In the genomic region with DNA sequence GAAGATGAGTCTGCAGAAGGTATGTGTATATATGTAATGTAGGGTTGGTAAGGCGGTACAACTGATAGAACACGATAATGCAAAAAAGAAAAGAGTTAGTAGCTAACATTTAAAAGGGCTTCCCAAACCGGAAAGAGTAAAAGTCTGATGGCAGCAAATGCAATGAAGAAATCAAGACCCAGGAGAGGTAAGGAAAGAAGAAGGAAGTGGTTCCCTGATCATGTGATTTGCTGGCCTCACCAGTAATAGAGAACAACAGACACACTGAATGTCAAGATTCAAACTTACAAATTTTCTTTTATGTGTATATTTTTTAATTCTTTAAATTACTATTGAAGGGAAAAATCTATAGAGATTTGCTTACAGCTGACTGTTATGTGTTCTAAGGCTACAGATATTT, we compare ENCODE assay signal across 14 cellular contexts. TPM values are rescaled to one million over a fixed set of nuclear protein-coding genes. Genes with fewer than 3 reads are reported as not detected.
DNase-seq lines count a peak whose midpoint lies in the region; ATAC-seq and FAIRE-seq lines count a peak whose summit lies in the region.
"Had no signal": no experiment of that assay in that cellular context is flagged by ENCODE, and none has a peak within 500 bp of the region (broad histone marks: within the 10 kb centered on the region; RNA-seq: fewer than 3 reads in every experiment).

No MANE protein-coding gene starts in this region.

- no peak for ATAC-seq in stimulated activated memory B cell treated with anti-CD40 and anti-IgM and Interleukin-4, amounts not matched to agents 10 μg/mL and 1 μg/mL and 100 μg/mL, for 72 hours
- ATAC-seq in HG02884 (IDR thresholded peaks at IDR 0.05; ENCODE audit: unreplicated experiment) = no peak

- H3K27me3 Mint-ChIP-seq in activated naive CD4-positive, alpha-beta T cell treated with anti-CD3 and anti-CD28 coated beads, Interleukin-2, amount 50 U/mL, for 24 hours = no peaks in the 10 kb centered on the region
- no peaks in the 10 kb centered on the region for H3K27me3 Mint-ChIP-seq in activated T-helper 2 cell treated with anti-CD3 and anti-CD28 coated beads, Interferon-gamma antibody, Interleukin-2, Interleukin-4, amounts not matched to agents 10 μg/mL and 5 μg/mL and 100 μg/mL, durations not matched to agents 14 hours and 24 hours and 36 hours (ENCODE audit: low read depth)
- H3K27me3 Mint-ChIP-seq in stimulated activated memory B cell treated with anti-CD40 and anti-IgM and Interleukin-4, amounts not matched to agents 10 μg/mL and 1 μg/mL and 100 μg/mL, for 72 hours = no peaks in the 10 kb centered on the region

- H3K36me3 Mint-ChIP-seq in activated naive CD4-positive, alpha-beta T cell treated with anti-CD3 and anti-CD28 coated beads, Interleukin-2, amount 50 U/mL, for 24 hours = peaks cover 26% of the 10 kb centered on the region
- peaks cover 72% of the 10 kb centered on the region for H3K36me3 Mint-ChIP-seq in activated T-helper 2 cell treated with anti-CD3 and anti-CD28 coated beads, Interferon-gamma antibody, Interleukin-2, Interleukin-4, amounts not matched to agents 10 μg/mL and 5 μg/mL and 100 μg/mL, durations not matched to agents 14 hours and 24 hours and 36 hours (ENCODE audit: low read depth)
- H3K36me3 Mint-ChIP-seq in stimulated activated memory B cell treated with anti-CD40 and anti-IgM and Interleukin-4, amounts not matched to agents 10 μg/mL and 1 μg/mL and 100 μg/mL, for 72 hours = peaks cover 48% of the 10 kb centered on the region

- H3K4me3 Mint-ChIP-seq in activated naive CD4-positive, alpha-beta T cell treated with anti-CD3 and anti-CD28 coated beads, Interleukin-2, amount 50 U/mL, for 24 hours = no peak overlapping the region
- no peak overlapping the region for H3K4me3 Mint-ChIP-seq in activated T-helper 2 cell treated with anti-CD3 and anti-CD28 coated beads, Interferon-gamma antibody, Interleukin-2, Interleukin-4, amounts not matched to agents 10 μg/mL and 5 μg/mL and 100 μg/mL, durations not matched to agents 14 hours and 24 hours and 36 hours (ENCODE audit: low read depth)
- no peak overlapping the region for H3K4me3 Mint-ChIP-seq in stimulated activated memory B cell treated with anti-CD40 and anti-IgM and Interleukin-4, amounts not matched to agents 10 μg/mL and 1 μg/mL and 100 μg/mL, for 72 hours

- no peaks in the 10 kb centered on the region for H3K9me3 Mint-ChIP-seq in activated naive CD4-positive, alpha-beta T cell treated with anti-CD3 and anti-CD28 coated beads, Interleukin-2, amount 50 U/mL, for 24 hours
- no peaks in the 10 kb centered on the region for H3K9me3 Mint-ChIP-seq in activated T-helper 2 cell treated with anti-CD3 and anti-CD28 coated beads, Interferon-gamma antibody, Interleukin-2, Interleukin-4, amounts not matched to agents 10 μg/mL and 5 μg/mL and 100 μg/mL, durations not matched to agents 14 hours and 24 hours and 36 hours
- H3K9me3 Mint-ChIP-seq in stimulated activated memory B cell treated with anti-CD40 and anti-IgM and Interleukin-4, amounts not matched to agents 10 μg/mL and 1 μg/mL and 100 μg/mL, for 72 hours = no peaks in the 10 kb centered on the region

- no peak for DNase-seq in activated naive CD4-positive, alpha-beta T cell treated with anti-CD3 and anti-CD28 coated beads, Interleukin-2, amount 50 U/mL, for 16 hours
- DNase-seq in MV-4-11 (lab: John Stamatoyannopoulos, UW) = peak; percentile 61
- DNase-seq in activated T-helper 2 cell treated with anti-CD3 and anti-CD28 coated beads, Interferon-gamma antibody, Interleukin-2, Interleukin-4, amounts not matched to agents 10 μg/mL and 5 μg/mL and 100 μg/mL, durations not matched to agents 14 hours and 24 hours and 36 hours (ENCODE audit: low spot score) = no peak
- DNase-seq in RPMI8226 = no peak
- DNase-seq in RCC 7860 (ENCODE audit: low spot score) = no peak
- DNase-seq: dermis blood vessel endothelial cell, erythroblast, GOT3, NCI-H187, NCI-H446 had no signal

- peak overlapping the region; percentile 75 for H3K27ac Mint-ChIP-seq in activated naive CD4-positive, alpha-beta T cell treated with anti-CD3 and anti-CD28 coated beads, Interleukin-2, amount 50 U/mL, for 24 hours
- H3K27ac Mint-ChIP-seq in activated T-helper 2 cell treated with anti-CD3 and anti-CD28 coated beads, Interferon-gamma antibody, Interleukin-2, Interleukin-4, amounts not matched to agents 10 μg/mL and 5 μg/mL and 100 μg/mL, durations not matched to agents 14 hours and 24 hours and 36 hours = peak overlapping the region; percentile 36
- H3K27ac Mint-ChIP-seq in stimulated activated memory B cell treated with anti-CD40 and anti-IgM and Interleukin-4, amounts not matched to agents 10 μg/mL and 1 μg/mL and 100 μg/mL, for 72 hours = peak overlapping the region; percentile 46

- peaks cover 46% of the 10 kb centered on the region for H3K4me1 Mint-ChIP-seq in activated naive CD4-positive, alpha-beta T cell treated with anti-CD3 and anti-CD28 coated beads, Interleukin-2, amount 50 U/mL, for 24 hours
- H3K4me1 Mint-ChIP-seq in activated T-helper 2 cell treated with anti-CD3 and anti-CD28 coated beads, Interferon-gamma antibody, Interleukin-2, Interleukin-4, amounts not matched to agents 10 μg/mL and 5 μg/mL and 100 μg/mL, durations not matched to agents 14 hours and 24 hours and 36 hours (ENCODE audit: low read depth) = peaks cover 34% of the 10 kb centered on the region
- H3K4me1 Mint-ChIP-seq in stimulated activated memory B cell treated with anti-CD40 and anti-IgM and Interleukin-4, amounts not matched to agents 10 μg/mL and 1 μg/mL and 100 μg/mL, for 72 hours = peaks cover 25% of the 10 kb centered on the region

- no peak for FAIRE-seq in RCC 7860 (lab: Jason Lieb, UNC)
- FAIRE-seq: GM12892 had no signal

- intact Hi-C loops in activated T-helper 2 cell treated with anti-CD3 and anti-CD28 coated beads, Interferon-gamma antibody, Interleukin-2, Interleukin-4, amounts not matched to agents 10 μg/mL and 5 μg/mL and 100 μg/mL, durations not matched to agents 14 hours and 24 hours and 36 hours (cut with micrococcal nuclease) = loop anchor here (5.0 kb wide), 1 partner anchor 33 kb away; no protein-coding TSS in a partner anchor

RNA-seq across cellular contexts. Expression of a gene that starts 18.4 kb away (rescaled TPM):
- 70.4 and 72.5 TPM in 2 replicates for total RNA-seq in activated T-helper 2 cell treated with anti-CD3 and anti-CD28 coated beads, Interferon-gamma antibody, Interleukin-2, Interleukin-4, amounts not matched to agents 10 μg/mL and 5 μg/mL and 100 μg/mL, durations not matched to agents 14 hours and 24 hours and 36 hours

RNA-seq across cellular contexts. Expression of a gene that starts 18.8 kb away (rescaled TPM):
- total RNA-seq in activated T-helper 2 cell treated with anti-CD3 and anti-CD28 coated beads, Interferon-gamma antibody, Interleukin-2, Interleukin-4, amounts not matched to agents 10 μg/mL and 5 μg/mL and 100 μg/mL, durations not matched to agents 14 hours and 24 hours and 36 hours = 9.0 and 12.1 TPM in 2 replicates

RNA-seq across cellular contexts. Expression of a gene that starts 40.6 kb away (rescaled TPM):
- total RNA-seq in activated T-helper 2 cell treated with anti-CD3 and anti-CD28 coated beads, Interferon-gamma antibody, Interleukin-2, Interleukin-4, amounts not matched to agents 10 μg/mL and 5 μg/mL and 100 μg/mL, durations not matched to agents 14 hours and 24 hours and 36 hours = 11.0 and 14.3 TPM in 2 replicates
